In genomic region chr14:96165493-96166474, GRCh38 we compare ENCODE assay signal across 1 cellular context.
TF ChIP-seq lines count a peak whose summit lies in the region.

No MANE protein-coding gene starts in this region.

TF ChIP-seq in A549, 52 proteins besides CTCF, POLR2A, EP300 and RAD21 (continued from another document):
- TF ChIP-seq PBX3 (IDR thresholded peaks at IDR 0.05) (no peak), RNF2 (IDR thresholded peaks at IDR 0.05; ENCODE audit: borderline replicate concordance, low read depth) (no peak), HOXB5 (CRISPR knock-in tag; IDR thresholded peaks at IDR 0.05) (no peak), POLR2AphosphoS2 (conservative IDR thresholded peaks at IDR 0.05; ENCODE audit: low read length) (no peak), CBX2 (IDR thresholded peaks at IDR 0.05; ENCODE audit: borderline replicate concordance, low read depth) (no peak), USF2 (IDR thresholded peaks at IDR 0.05) (no peak), RFX5 (IDR thresholded peaks at IDR 0.05) (no peak), HOXB13 (CRISPR knock-in tag; IDR thresholded peaks at IDR 0.05; ENCODE audit: low read depth) (no peak), SREBF2 (IDR thresholded peaks at IDR 0.05) (no peak), ATOH8 (CRISPR knock-in tag; IDR thresholded peaks at IDR 0.05; ENCODE audit: low read depth) (no peak)
